ENCODE assay signal across 8 cellular contexts in genomic region chr3:151290673-151291072, GRCh38. TPM values are rescaled to one million over a fixed set of nuclear protein-coding genes. Genes with fewer than 3 reads are reported as not detected.
A peak's percentile ranks its signal among the peaks of the same experiment; 100 is the strongest.
DNase-seq lines count a peak whose midpoint lies in the region; ATAC-seq, FAIRE-seq and TF ChIP-seq lines count a peak whose summit lies in the region.

No MANE protein-coding gene starts in this region.

- H3K79me2 ChIP-seq in GM23248 (ENCODE audit: insufficient read depth), result no peaks in the 10 kb centered on the region

- H3K27ac ChIP-seq in GM23248, result no peak overlapping the region

- no peaks in the 10 kb centered on the region for H3K27me3 ChIP-seq in GM23248 (replicated peaks; ENCODE audit: insufficient read depth)

- no peak overlapping the region for H2AFZ ChIP-seq in GM23248

- H3K9me3 ChIP-seq in GM23248 (ENCODE audit: low read depth), result no peaks in the 10 kb centered on the region

- FAIRE-seq in RCC 7860 (lab: Jason Lieb, UNC), result peak; percentile 83

- peak; percentile 44 for DNase-seq in A172 (ENCODE audit: low spot score)
- peak; percentile 73 for DNase-seq in GM23248
- DNase-seq in RCC 7860 (ENCODE audit: low spot score), result peak; percentile 43
- DNase-seq in foreskin fibroblast, result peak; percentile 17 to 59
- DNase-seq in putamen (ENCODE audit: low spot score), result no peak
- no peak for DNase-seq in NCI-H2081 treated with DMSO at 0.1 percent for 48 hours (lab: John Stamatoyannopoulos, UW)

- no peak for ATAC-seq in HG03139 (IDR thresholded peaks at IDR 0.05; ENCODE audit: unreplicated experiment)
- no peak for ATAC-seq in GM21737 (IDR thresholded peaks at IDR 0.05; ENCODE audit: unreplicated experiment)

- no peaks in the 10 kb centered on the region for H4K20me1 ChIP-seq in GM23248 (ENCODE audit: insufficient read depth)

- no peaks in the 10 kb centered on the region for H3K36me3 ChIP-seq in GM23248 (ENCODE audit: low read depth)

- no peaks in the 10 kb centered on the region for H3F3A ChIP-seq in GM23248 (ENCODE audit: insufficient read depth)

- in situ Hi-C loops in GM23248 (cut with MboI), result loop anchor here (10.0 kb wide), 3 partner anchors 364 to 624 kb away; no protein-coding TSS in a partner anchor

- TF ChIP-seq CTCF in foreskin fibroblast (IDR thresholded peaks at IDR 0.05; ENCODE audit: low read depth, low read length), result peak; percentile 36

- no peaks in the 10 kb centered on the region for H3K4me1 ChIP-seq in GM23248 (ENCODE audit: insufficient read depth)

- H3K9me2 ChIP-seq in GM23248 (ENCODE audit: insufficient read depth), result no peaks in the 10 kb centered on the region

- no peak overlapping the region for H3K4me3 ChIP-seq in GM23248
- no peak overlapping the region for H3K4me3 ChIP-seq in foreskin fibroblast (ENCODE audit: low read depth in 1 of 2, low read length in 2 of 2)

- H3K4me2 ChIP-seq in GM23248 (ENCODE audit: unreplicated experiment), result no peak overlapping the region

- H3K9ac ChIP-seq in GM23248, result no peak overlapping the region

- WGBS in GM23248 (ENCODE audit: low coverage in 1 of 2, low lambda C conversion rate in 2 of 2, missing lambda C conversion rate in 2 of 2), 2 experiments, result 15% methylated on average over 3 of the region's 3 CpGs

RNA-seq across cellular contexts. Expression of gene P2RY14, which starts 12.3 kb away (rescaled TPM):
- total RNA-seq in A172 (2014; rRNA removed; shearing (Covaris generic)), result 0.03 and 0.05 TPM in 2 replicates
- total RNA-seq in GM23248 (2014; rRNA removed; shearing (Covaris generic)), result not detected in 2 replicates
- polyA plus RNA-seq in GM23248 (2016; fragmentation: Nextera tagmentation; extraction: Ambion mirVana), result not detected in 2 replicates

RNA-seq across cellular contexts. Expression of gene GPR87, which starts 25.9 kb away (rescaled TPM):
- total RNA-seq in A172 (2014; rRNA removed; shearing (Covaris generic)), result 0.77 TPM in 1 of 2 replicates, not detected in the other
- total RNA-seq in GM23248 (2014; rRNA removed; shearing (Covaris generic)), result 0.22 TPM in 1 of 2 replicates, not detected in the other
- not detected in 2 replicates for polyA plus RNA-seq in GM23248 (2016; fragmentation: Nextera tagmentation; extraction: Ambion mirVana)

RNA-seq across cellular contexts. Expression of gene P2RY13, which starts 38.7 kb away (rescaled TPM):
- total RNA-seq in A172 (2014; rRNA removed; shearing (Covaris generic)), result not detected in 2 replicates
- not detected in 2 replicates for total RNA-seq in GM23248 (2014; rRNA removed; shearing (Covaris generic))
- not detected in 2 replicates for polyA plus RNA-seq in GM23248 (2016; fragmentation: Nextera tagmentation; extraction: Ambion mirVana)

Comparison
In these comparisons a context has a peak if more than half of its experiments do, and no peak if none do; other contexts are left out.
1. DNase-seq: peak in A172 (single experiment), GM23248 (single experiment), RCC 7860 (single experiment) and foreskin fibroblast (2 of 2); none in putamen (single experiment) and NCI-H2081 treated with DMSO at 0.1 percent for 48 hours (single experiment).